ENCODE assay signal across 8 cellular contexts in the genomic region with DNA sequence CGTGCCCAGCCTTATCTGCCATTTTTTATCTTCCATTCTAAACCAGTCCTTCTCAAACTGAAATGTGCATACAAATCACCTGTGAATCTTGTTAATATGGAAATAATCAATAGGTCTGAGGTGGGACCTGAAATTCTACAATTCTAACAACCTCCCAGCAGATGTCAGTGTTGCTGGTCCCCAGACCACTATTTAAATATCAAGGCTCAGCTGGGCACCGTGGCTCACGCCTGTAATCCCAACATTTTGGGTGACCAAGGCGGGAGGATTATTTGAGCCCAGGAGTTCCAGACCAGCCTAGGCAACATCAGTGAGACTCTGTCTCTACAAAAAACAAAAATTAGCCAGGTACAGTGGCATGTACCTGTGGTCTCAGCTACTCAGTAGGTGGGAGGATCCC. TPM values are rescaled to one million over a fixed set of nuclear protein-coding genes. Genes with fewer than 3 reads are reported as not detected.
A peak's percentile ranks its signal among the peaks of the same experiment; 100 is the strongest.
DNase-seq lines count a peak whose midpoint lies in the region; FAIRE-seq and TF ChIP-seq lines count a peak whose summit lies in the region.

No MANE protein-coding gene starts in this region.

- H3K79me2 ChIP-seq in smooth muscle cell (ENCODE audit: low read depth): no peaks in the 10 kb centered on the region

- DNase-seq in A673 (ENCODE audit: low spot score) (peak; percentile 57), G401 (ENCODE audit: low spot score) (peak; percentile 37), RCC 7860 (ENCODE audit: low spot score) (peak; percentile 9), endothelial cell (ENCODE audit: low spot score) (peak; percentile 34), smooth muscle cell (lab: John Stamatoyannopoulos, UW; ENCODE audit: unreplicated experiment) (no peak), 8988T (no peak), NCI-H187 treated with DMSO at 0.1 percent for 48 hours (lab: John Stamatoyannopoulos, UW) (no peak)
- no peak for DNase-seq in activated CD8-positive, alpha-beta memory T cell treated with anti-CD3 and anti-CD28 coated beads for 24 hours

- H3K4me1 ChIP-seq in A673 (ENCODE audit: insufficient read depth, low read length, poor library complexity, severe bottlenecking) (peaks cover 7% of the 10 kb centered on the region), smooth muscle cell (ENCODE audit: low read depth) (peaks cover 14% of the 10 kb centered on the region)

- CTCF ChIA-PET in A673 (lab: Charles Lee): interaction anchor here (1.2 kb wide), 1 partner anchor 151 kb away, joined by 4 read pairs; no protein-coding TSS in a partner anchor

- intact Hi-C loops in A673 (cut with micrococcal nuclease; ENCODE audit: unreplicated experiment): loop anchor here (5.0 kb wide), 2 partner anchors 144 to 254 kb away; no protein-coding TSS in a partner anchor

- no peak overlapping the region for H3K9ac ChIP-seq in smooth muscle cell (ENCODE audit: low read depth)

- in situ Hi-C loops in G401 (cut with HindIII; ENCODE audit: low sequenced_read_pairs): loop anchor here (25.0 kb wide), 1 partner anchor 159 kb away; no protein-coding TSS in a partner anchor

- TF ChIP-seq CTCF in A673 (conservative IDR thresholded peaks at IDR 0.05; ENCODE audit: low read depth, low read length) (peak; percentile 61), endothelial cell (IDR thresholded peaks at IDR 0.05; ENCODE audit: unreplicated experiment) (peak; percentile 35), smooth muscle cell (IDR thresholded peaks at IDR 0.05; ENCODE audit: borderline replicate concordance, insufficient read depth, poor library complexity, severe bottlenecking) (peak; percentile 45)

- no peak for FAIRE-seq in RCC 7860 (lab: Jason Lieb, UNC)

- H3K4me3 ChIP-seq in A673 (ENCODE audit: low read depth, low read length, poor library complexity, severe bottlenecking) (no peak overlapping the region), smooth muscle cell (no peak overlapping the region)

- peaks cover 24% of the 10 kb centered on the region for H3K4me1 Mint-ChIP-seq in endothelial cell (ENCODE audit: unreplicated experiment)

- no peak overlapping the region for H3K4me2 ChIP-seq in smooth muscle cell

- no peak overlapping the region for H2AFZ ChIP-seq in smooth muscle cell (ENCODE audit: low read depth)

- no peaks in the 10 kb centered on the region for H3K36me3 Mint-ChIP-seq in endothelial cell (ENCODE audit: low read depth, unreplicated experiment)

- H3K36me3 ChIP-seq in A673 (ENCODE audit: insufficient read depth, low read length, poor library complexity, severe bottlenecking) (no peaks in the 10 kb centered on the region), smooth muscle cell (ENCODE audit: low read depth) (no peaks in the 10 kb centered on the region)

- POLR2A ChIA-PET in A673 (lab: Charles Lee; ENCODE audit: low non-redundant PET): no interaction called here

- no peak overlapping the region for H3K27ac Mint-ChIP-seq in endothelial cell (ENCODE audit: unreplicated experiment)

- no TSS peak for BruUV-seq in A673 (replicated peaks; lab: Mats Ljungman, UMichigan)

- no peak overlapping the region for H3K4me3 Mint-ChIP-seq in endothelial cell (ENCODE audit: unreplicated experiment)

- H3K27ac ChIP-seq in A673 (ENCODE audit: low read depth, low read length, poor library complexity, severe bottlenecking) (no peak overlapping the region), smooth muscle cell (ENCODE audit: low read depth) (no peak overlapping the region)

- H3K27me3 ChIP-seq in A673 (replicated peaks; ENCODE audit: insufficient read depth, low read depth, low read length, poor library complexity) (no peaks in the 10 kb centered on the region), smooth muscle cell (ENCODE audit: low read depth) (no peaks in the 10 kb centered on the region)

- H3K9me3 ChIP-seq in A673 (ENCODE audit: low read depth, low read length, poor library complexity, severe bottlenecking) (no peaks in the 10 kb centered on the region), smooth muscle cell (replicated peaks; ENCODE audit: low read depth) (no peaks in the 10 kb centered on the region)

- no peaks in the 10 kb centered on the region for H4K20me1 ChIP-seq in smooth muscle cell (ENCODE audit: low read depth)

- H3K9me3 Mint-ChIP-seq in endothelial cell (ENCODE audit: unreplicated experiment): no peaks in the 10 kb centered on the region

- H3K27me3 Mint-ChIP-seq in endothelial cell (ENCODE audit: unreplicated experiment): peaks cover 5% of the 10 kb centered on the region

- 39% methylated on average over 4 of the region's 4 CpGs for WGBS in smooth muscle cell (ENCODE audit: low lambda C conversion rate)

- H3F3A ChIP-seq in smooth muscle cell (ENCODE audit: low read depth): peaks cover 11% of the 10 kb centered on the region

RNA-seq across cellular contexts. Expression of a gene that starts 4.1 kb away (rescaled TPM):
- 3.1 and 4.1 TPM in 2 replicates for total RNA-seq in A673 (2021)
- 6.0 and 6.8 TPM in 2 replicates for total RNA-seq in G401 (2014; rRNA removed; shearing (Covaris generic))
- total RNA-seq in endothelial cell (ENCODE audit: unreplicated experiment): 2.4 TPM
- total RNA-seq in smooth muscle cell: 3.9 and 4.4 TPM in 2 replicates
- polyA plus RNA-seq in smooth muscle cell: 1.1 and 1.6 TPM in 2 replicates

RNA-seq across cellular contexts. Expression of a gene that starts 44.1 kb away (rescaled TPM):
- total RNA-seq in A673 (2021): 70.3 and 74.3 TPM in 2 replicates
- 1.5 and 2.4 TPM in 2 replicates for total RNA-seq in G401 (2014; rRNA removed; shearing (Covaris generic))
- 33.5 TPM for total RNA-seq in endothelial cell (ENCODE audit: unreplicated experiment)
- total RNA-seq in smooth muscle cell: 24.9 and 28.7 TPM in 2 replicates
- 10.6 and 20.0 TPM in 2 replicates for polyA plus RNA-seq in smooth muscle cell

RNA-seq across cellular contexts. Expression of a gene that starts 44.8 kb away (rescaled TPM):
- total RNA-seq in A673 (2021) (38.9 and 39.3 TPM in 2 replicates), endothelial cell (ENCODE audit: unreplicated experiment) (198 TPM), smooth muscle cell (31.1 and 36.7 TPM in 2 replicates)
- 18.6 and 41.7 TPM in 2 replicates for total RNA-seq in G401 (2014; rRNA removed; shearing (Covaris generic))
- 50.8 and 72.9 TPM in 2 replicates for polyA plus RNA-seq in smooth muscle cell

Comparison
In these comparisons a context has a peak if more than half of its experiments do, and no peak if none do; other contexts are left out.
1. DNase-seq: peak in A673 (single experiment), G401 (single experiment), RCC 7860 (single experiment) and endothelial cell (single experiment); none in smooth muscle cell (single experiment), 8988T (single experiment), NCI-H187 treated with DMSO at 0.1 percent for 48 hours (single experiment) and activated CD8-positive, alpha-beta memory T cell treated with anti-CD3 and anti-CD28 coated beads for 24 hours (single experiment).
2. Peak in every context shown above with its lines, with median percentiles within 50 percentile points of each other: CTCF ChIP-seq.